ENCODE assay signal across 8 cellular contexts in the genomic region with DNA sequence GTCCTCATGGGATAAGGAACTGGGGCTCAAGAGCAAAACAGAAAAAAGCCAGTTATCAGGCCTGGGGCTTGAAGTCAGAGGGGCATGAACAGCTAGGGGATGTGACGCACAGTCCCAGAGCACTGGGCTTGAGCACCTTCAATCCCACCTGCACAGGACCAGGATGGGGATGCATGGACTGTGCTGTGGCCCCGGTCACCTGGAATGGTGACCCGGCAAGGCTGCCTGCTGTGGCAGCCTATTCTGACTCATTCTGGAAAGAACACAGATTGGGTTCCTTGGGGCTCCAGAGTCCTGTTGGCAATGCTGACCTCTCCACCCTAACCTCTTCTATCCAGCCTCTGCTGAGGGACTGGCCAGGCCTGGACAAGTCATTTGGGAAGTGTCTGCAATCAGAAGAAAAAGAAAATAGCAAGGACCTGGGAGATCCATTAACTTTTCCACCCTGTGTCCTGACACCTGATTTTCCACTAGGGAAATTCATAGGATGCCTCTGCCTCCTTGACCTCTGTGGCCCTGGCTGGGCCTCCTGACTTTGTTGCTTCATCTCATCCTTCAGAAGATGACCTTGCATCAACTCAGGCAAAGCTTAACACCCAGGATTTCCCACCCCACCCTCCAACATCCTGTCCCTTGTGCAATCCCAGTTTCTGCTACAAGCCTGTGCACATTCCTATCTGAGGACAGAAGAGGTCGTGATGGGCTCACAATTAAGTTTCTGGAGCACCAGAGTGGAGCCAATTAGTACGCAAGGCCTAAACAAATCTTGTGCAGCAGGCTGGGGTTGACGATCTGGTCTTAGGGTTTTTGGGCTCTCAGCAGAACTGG. TPM values are rescaled to one million over a fixed set of nuclear protein-coding genes. Genes with fewer than 3 reads are reported as not detected.
A peak's percentile ranks its signal among the peaks of the same experiment; 100 is the strongest.
DNase-seq lines count a peak whose midpoint lies in the region; ATAC-seq and TF ChIP-seq lines count a peak whose summit lies in the region.

No MANE protein-coding gene starts in this region.

- no TSS peak for BruUV-seq in HCT116 (replicated peaks; lab: Mats Ljungman, UMichigan)
- no TSS peak for BruUV-seq in A673 (replicated peaks; lab: Mats Ljungman, UMichigan)

- POLR2A ChIA-PET in HCT116 (lab: Charles Lee) = no interaction called here
- POLR2A ChIA-PET in CD8-positive, alpha-beta T cell (lab: Charles Lee) = interaction anchor here (0.8 kb wide), 1 partner anchor 15 kb away, joined by 4 read pairs; no protein-coding TSS in a partner anchor
- POLR2A ChIA-PET in A673 (lab: Charles Lee; ENCODE audit: low non-redundant PET) = no interaction called here

- intact Hi-C loops in HCT116 (cut with micrococcal nuclease) = no loop called here
- intact Hi-C loops in CD8-positive, alpha-beta T cell (cut with DNase I, micrococcal nuclease) = no loop called here
- intact Hi-C loops in A673 (cut with micrococcal nuclease; ENCODE audit: unreplicated experiment) = no loop called here

- H3K36me3 Mint-ChIP-seq in CD8-positive, alpha-beta T cell = no peaks in the 10 kb centered on the region

- H3K9ac ChIP-seq in HCT116 (ENCODE audit: low read length) (no peak overlapping the region), adipocyte (ENCODE audit: low read length) (peak overlapping the region; percentile 53)

- DNase-seq in HCT116 (ENCODE audit: low read depth, low spot score) (no peak), adipocyte (ENCODE audit: low read depth) (peak; percentile 89), right atrium auricular region (ENCODE audit: low spot score) (peak; percentile 96), suprapubic skin (ENCODE audit: low spot score in 2 of 2) (peak; percentile 87 to 90), iPS-NIHi11 (ENCODE audit: low spot score) (no peak), A673 (ENCODE audit: low spot score) (no peak)
- DNase-seq in CD8-positive, alpha-beta T cell = no peak
- no peak for DNase-seq in activated T-cell treated with anti-CD3 and anti-CD28 coated beads, Interleukin-2, amount 50 U/mL, for 48 hours

- TF ChIP-seq EP300 in suprapubic skin (IDR thresholded peaks at IDR 0.05) = no peak

- TF ChIP-seq RAD21 in HCT116 (IDR thresholded peaks at IDR 0.05; ENCODE audit: low read depth) = peak; percentile 22; the same call in 1 of the 2 replicates

- no peak overlapping the region for H3K4me3 Mint-ChIP-seq in CD8-positive, alpha-beta T cell

- H3K9me2 ChIP-seq in HCT116 (ENCODE audit: insufficient read depth) = no peaks in the 10 kb centered on the region

- H3K4me1 ChIP-seq in HCT116 (ENCODE audit: control insufficient read depth in 1 of 2, insufficient read depth in 2 of 2, low read length in 2 of 2) (no peaks in the 10 kb centered on the region), adipocyte (ENCODE audit: control insufficient read depth, insufficient read depth, low read length) (peaks cover 17% of the 10 kb centered on the region), right atrium auricular region (peaks cover 0 to 26% of the 10 kb centered on the region in 2 donors), suprapubic skin (peaks cover 12% of the 10 kb centered on the region), A673 (ENCODE audit: insufficient read depth, low read length, poor library complexity, severe bottlenecking) (no peaks in the 10 kb centered on the region)
- H3K4me1 ChIP-seq in CD8-positive, alpha-beta T cell (ENCODE audit: insufficient read depth, low read length) = no peaks in the 10 kb centered on the region

- no peak overlapping the region for H2AFZ ChIP-seq in HCT116 (ENCODE audit: low read depth, low read length, poor library complexity, severe bottlenecking)

- no peaks in the 10 kb centered on the region for H3K4me1 Mint-ChIP-seq in CD8-positive, alpha-beta T cell (ENCODE audit: low read depth)

- WGBS in suprapubic skin = 43% methylated on average over 4 of the region's 6 CpGs

- no peaks in the 10 kb centered on the region for H3K9me3 Mint-ChIP-seq in CD8-positive, alpha-beta T cell

- CTCF ChIA-PET in HCT116 (lab: Charles Lee) (no interaction called here), A673 (lab: Charles Lee) (no interaction called here)
- CTCF ChIA-PET in CD8-positive, alpha-beta T cell (lab: Charles Lee) = interaction anchor here (0.6 to 1.1 kb wide), 2 partner anchors 100 to 101 kb away, joined by 3 read pairs; no protein-coding TSS in a partner anchor

- H3K36me3 ChIP-seq in HCT116 (ENCODE audit: control insufficient read depth in 1 of 2, insufficient read depth in 2 of 2, low read length in 2 of 2) (no peaks in the 10 kb centered on the region), adipocyte (ENCODE audit: control insufficient read depth, insufficient read depth, low read length, severe bottlenecking) (no peaks in the 10 kb centered on the region), right atrium auricular region (no peaks in the 10 kb centered on the region), suprapubic skin (no peaks in the 10 kb centered on the region), A673 (ENCODE audit: insufficient read depth, low read length, poor library complexity, severe bottlenecking) (no peaks in the 10 kb centered on the region)
- H3K36me3 ChIP-seq in CD8-positive, alpha-beta T cell (ENCODE audit: insufficient read depth, low read length) = no peaks in the 10 kb centered on the region

- TF ChIP-seq POLR2A in HCT116 (IDR thresholded peaks at IDR 0.05; ENCODE audit: borderline replicate concordance, extremely low read depth, insufficient read depth, insufficient read length) = no peak
- no peak for TF ChIP-seq POLR2A in suprapubic skin (IDR thresholded peaks at IDR 0.05)

- H3K4me2 ChIP-seq in HCT116 (ENCODE audit: low read length) = no peak overlapping the region

- RAD21 ChIA-PET in HCT116 (lab: Charles Lee; ENCODE audit: low non-redundant PET in 1 of 2, low total read pairs in 2 of 2, uncharacterized antibody in 2 of 2, unreplicated experiment in 2 of 2) = no interaction called here

- TF ChIP-seq CTCF in HCT116 (IDR thresholded peaks at IDR 0.05 in 2 of 3, conservative IDR thresholded peaks at IDR 0.05 in 1 of 3; ENCODE audit: borderline replicate concordance in 1 of 3, insufficient read depth in 1 of 3, low read depth in 2 of 3, low read length in 2 of 3) (no peak), right atrium auricular region (IDR thresholded peaks at IDR 0.05) (peak in 1 of 2 donors; percentile 67), suprapubic skin (IDR thresholded peaks at IDR 0.05) (peak; percentile 29 to 48), A673 (conservative IDR thresholded peaks at IDR 0.05; ENCODE audit: low read depth, low read length) (no peak)
- no peak for TF ChIP-seq CTCF in CD8-positive, alpha-beta T cell (IDR thresholded peaks at IDR 0.05)

- H3K27ac ChIP-seq in HCT116 (ENCODE audit: low read depth, low read length) (no peak overlapping the region), right atrium auricular region (peak overlapping the region; percentile 63 to 64), suprapubic skin (no peak overlapping the region), A673 (ENCODE audit: low read depth, low read length, poor library complexity, severe bottlenecking) (no peak overlapping the region)
- H3K27ac ChIP-seq in CD8-positive, alpha-beta T cell (ENCODE audit: low read depth, low read length) = no peak overlapping the region

- no peak overlapping the region for H3K27ac Mint-ChIP-seq in CD8-positive, alpha-beta T cell

- H3K27me3 Mint-ChIP-seq in CD8-positive, alpha-beta T cell (ENCODE audit: low read depth) = peaks cover 15% of the 10 kb centered on the region

- ATAC-seq in HCT116 = no peak
- ATAC-seq in CD8-positive, alpha-beta T cell = no peak

- H3K27me3 ChIP-seq in HCT116 (ENCODE audit: insufficient read depth, low read length) (peaks cover 26% of the 10 kb centered on the region), adipocyte (replicated peaks; ENCODE audit: control insufficient read depth, insufficient read depth, low read length) (no peaks in the 10 kb centered on the region), right atrium auricular region (no peaks in the 10 kb centered on the region), suprapubic skin (no peaks in the 10 kb centered on the region), A673 (replicated peaks; ENCODE audit: insufficient read depth, low read depth, low read length, poor library complexity) (no peaks in the 10 kb centered on the region)
- H3K27me3 ChIP-seq in CD8-positive, alpha-beta T cell (ENCODE audit: insufficient read depth, low read length) = no peaks in the 10 kb centered on the region

- H3K79me2 ChIP-seq in HCT116 (ENCODE audit: insufficient read depth, low read length) = no peaks in the 10 kb centered on the region

- H3K4me3 ChIP-seq in HCT116 (replicated peaks in 1 of 2; ENCODE audit: low read depth in 1 of 2, low read length in 2 of 2) (no peak overlapping the region), adipocyte (ENCODE audit: low read length) (no peak overlapping the region), right atrium auricular region (no peak overlapping the region), suprapubic skin (no peak overlapping the region), A673 (ENCODE audit: low read depth, low read length, poor library complexity, severe bottlenecking) (no peak overlapping the region)
- H3K4me3 ChIP-seq in CD8-positive, alpha-beta T cell (ENCODE audit: low read depth, low read length) = no peak overlapping the region

- H4K20me1 ChIP-seq in HCT116 (ENCODE audit: insufficient read depth) = no peaks in the 10 kb centered on the region

- H3K9me3 ChIP-seq in HCT116 (ENCODE audit: control insufficient read depth in 1 of 2, insufficient read depth in 1 of 2, low read depth in 1 of 2, low read length in 2 of 2) = no peaks in the 10 kb centered on the region
- H3K9me3 ChIP-seq in adipocyte (ENCODE audit: control insufficient read depth, low read length) = no peaks in the 10 kb centered on the region
- no peaks in the 10 kb centered on the region for H3K9me3 ChIP-seq in right atrium auricular region
- H3K9me3 ChIP-seq in suprapubic skin = no peaks in the 10 kb centered on the region
- no peaks in the 10 kb centered on the region for H3K9me3 ChIP-seq in CD8-positive, alpha-beta T cell (ENCODE audit: low read length)
- H3K9me3 ChIP-seq in A673 (ENCODE audit: low read depth, low read length, poor library complexity, severe bottlenecking) = no peaks in the 10 kb centered on the region

TF ChIP-seq in HCT116, 20 proteins besides CTCF, POLR2A, EP300 and RAD21 (continues in another document):
- TF ChIP-seq, protein P1, sequence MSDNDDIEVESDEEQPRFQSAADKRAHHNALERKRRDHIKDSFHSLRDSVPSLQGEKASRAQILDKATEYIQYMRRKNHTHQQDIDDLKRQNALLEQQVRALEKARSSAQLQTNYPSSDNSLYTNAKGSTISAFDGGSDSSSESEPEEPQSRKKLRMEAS (IDR thresholded peaks at IDR 0.05) = no peak
- TF ChIP-seq TCF7L2 (IDR thresholded peaks at IDR 0.05; ENCODE audit: borderline replicate concordance, extremely low read depth, insufficient read depth, insufficient read length) (no peak), ELF1 (IDR thresholded peaks at IDR 0.05; ENCODE audit: borderline replicate concordance, low read depth) (no peak), CBX3 (IDR thresholded peaks at IDR 0.05; ENCODE audit: low read depth) (no peak), EZH2 (IDR thresholded peaks at IDR 0.05) (no peak)

RNA-seq across cellular contexts. Expression of gene FMOD, which starts 17.9 kb away (rescaled TPM):
- total RNA-seq in HCT116 (2021; ENCODE audit: unreplicated experiment) = not detected
- not detected in 2 replicates for polyA plus RNA-seq in HCT116 (2012)
- 100 to 1,000 TPM in 1 of 2 donors, 10 to 100 TPM in 1; 34.2 to 122 TPM for total RNA-seq in right atrium auricular region
- 10 to 100 TPM; 13.3 to 36.6 (median 22.9) TPM for total RNA-seq in suprapubic skin
- not detected for total RNA-seq in CD8-positive, alpha-beta T cell
- total RNA-seq in A673 (2021) = 0.35 and 0.69 TPM in 2 replicates

Comparison
In these comparisons a context has a peak if more than half of its experiments do, and no peak if none do; other contexts are left out.
1. DNase-seq: peak in adipocyte (single experiment), right atrium auricular region (single experiment) and suprapubic skin (2 of 2); none in HCT116 (single experiment), CD8-positive, alpha-beta T cell (0 of 7), iPS-NIHi11 (single experiment), activated T-cell treated with anti-CD3 and anti-CD28 coated beads, Interleukin-2, amount 50 U/mL, for 48 hours (0 of 2) and A673 (single experiment).
2. H3K27ac ChIP-seq: peak in right atrium auricular region (2 of 2); none in HCT116 (single experiment), suprapubic skin (single experiment), CD8-positive, alpha-beta T cell (single experiment) and A673 (single experiment).
3. CTCF ChIP-seq: peak in suprapubic skin (2 of 2); none in HCT116 (0 of 3), CD8-positive, alpha-beta T cell (single experiment) and A673 (single experiment).